ENCODE assay signal across 11 cellular contexts in the genomic region with DNA sequence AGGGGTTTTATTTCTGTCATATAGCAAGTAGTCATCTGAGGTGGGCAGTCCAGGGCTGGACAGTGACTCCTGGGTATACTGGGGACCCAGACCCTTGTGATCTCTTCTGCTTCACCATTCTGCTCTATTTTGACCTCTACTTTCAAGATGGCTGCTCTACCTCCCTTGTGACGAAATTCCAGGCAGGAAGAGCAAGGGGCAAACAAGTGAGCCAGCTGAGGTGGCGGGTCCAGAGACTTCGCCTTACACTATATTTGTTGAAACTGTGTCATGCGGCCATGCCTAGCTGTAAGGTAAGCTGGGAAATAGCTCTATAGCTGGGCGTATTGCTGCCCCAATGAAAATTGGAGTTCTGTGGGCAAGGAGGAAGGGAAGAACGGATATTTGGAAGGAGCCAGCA. TPM values are rescaled to one million over a fixed set of nuclear protein-coding genes. Genes with fewer than 3 reads are reported as not detected.
DNase-seq lines count a peak whose midpoint lies in the region; TF ChIP-seq lines count a peak whose summit lies in the region.
"Had no signal": no experiment of that assay in that cellular context is flagged by ENCODE, and none has a peak within 500 bp of the region (broad histone marks: within the 10 kb centered on the region; RNA-seq: fewer than 3 reads in every experiment).

No MANE protein-coding gene starts in this region.

- H3K36me3 ChIP-seq in OCI-LY1 (ENCODE audit: insufficient read depth, low read length), result no peaks in the 10 kb centered on the region; the same call in 1 of the 2 replicates
- no peaks in the 10 kb centered on the region for H3K36me3 ChIP-seq in breast epithelium
- no peaks in the 10 kb centered on the region for H3K36me3 ChIP-seq in spleen

- TF ChIP-seq POLR2A in breast epithelium (IDR thresholded peaks at IDR 0.05), result no peak
- no peak for TF ChIP-seq POLR2A in spleen (IDR thresholded peaks at IDR 0.05)

- H3K79me2 ChIP-seq in OCI-LY1 (ENCODE audit: insufficient read depth, low read length), result no peaks in the 10 kb centered on the region

- H3K9me3 Mint-ChIP-seq in mesothelial cell of epicardium, result peaks cover 17% of the 10 kb centered on the region

- peaks cover 63% of the 10 kb centered on the region for H3K4me1 ChIP-seq in OCI-LY1 (ENCODE audit: insufficient read depth, low read length, severe bottlenecking)
- peaks cover 17 to 30% of the 10 kb centered on the region in 2 donors for H3K4me1 ChIP-seq in breast epithelium
- peaks cover 7 to 66% (median 31%) of the 10 kb centered on the region in 6 donors for H3K4me1 ChIP-seq in spleen

- no peak overlapping the region for H3K4me3 Mint-ChIP-seq in mesothelial cell of epicardium

- H2AFZ ChIP-seq in OCI-LY1 (ENCODE audit: low read length), result no peak overlapping the region

- H3K4me1 Mint-ChIP-seq in mesothelial cell of epicardium, result peaks cover 56% of the 10 kb centered on the region

- no peak overlapping the region for H3K4me2 ChIP-seq in OCI-LY1 (ENCODE audit: low read length)

- H3K4me3 ChIP-seq in OCI-LY1 (ENCODE audit: low read depth, low read length, poor library complexity, severe bottlenecking) (no peak overlapping the region), breast epithelium (no peak overlapping the region), spleen (no peak overlapping the region)

- no peaks in the 10 kb centered on the region for H3K27me3 ChIP-seq in OCI-LY1 (ENCODE audit: insufficient read depth, low read length)
- H3K27me3 ChIP-seq in breast epithelium, result no peaks in the 10 kb centered on the region
- H3K27me3 ChIP-seq in spleen (replicated peaks in 1 of 7), result no peaks in the 10 kb centered on the region

- H3K27ac ChIP-seq in OCI-LY1 (ENCODE audit: low read depth, low read length, poor library complexity, severe bottlenecking), result peak overlapping the region; percentile 47
- peak overlapping the region; percentile 74 to 96 for H3K27ac ChIP-seq in breast epithelium
- H3K27ac ChIP-seq in spleen, result peak overlapping the region; percentile 55 to 93 (median 84)

- WGBS in spleen, 5 donors, result 87 to 96% (median 92%) methylated on average over 6 of the region's 6 CpGs

- no peak for DNase-seq in breast epithelium (ENCODE audit: low spot score in 2 of 2)
- no peak for DNase-seq in mesothelial cell of epicardium (ENCODE audit: low spot score in 2 of 2, unreplicated experiment in 2 of 2)
- DNase-seq in spleen, result no peak
- DNase-seq in GM20000 (ENCODE audit: low spot score), result no peak
- DNase-seq in stimulated activated CD4-positive, alpha-beta T cell treated with anti-CD3 and anti-CD28 coated beads, Interleukin-4, amount 100 ng/mL, for 24 hours, result no peak
- no peak for DNase-seq in NCI-H146 (lab: John Stamatoyannopoulos, UW)
- DNase-seq in NOMO-1 (lab: John Stamatoyannopoulos, UW; ENCODE audit: unreplicated experiment in 2 of 2), result no peak
- DNase-seq: HCEC 1CT, NCI-H1105 treated with DMSO at 0.1 percent for 48 hours, NCI-H524 had no signal

- no peaks in the 10 kb centered on the region for H3K27me3 Mint-ChIP-seq in mesothelial cell of epicardium (ENCODE audit: low read depth)

- intact Hi-C loops in breast epithelium (cut with DNase I; ENCODE audit: low total_unique reads), result no loop called here
- intact Hi-C loops in spleen (cut with DNase I; ENCODE audit: low total_unique reads), result no loop called here

- no peaks in the 10 kb centered on the region for H3F3A ChIP-seq in OCI-LY1 (ENCODE audit: insufficient read depth, low read length)

- no peak overlapping the region for H3K9ac ChIP-seq in OCI-LY1 (ENCODE audit: low read length)

- no peaks in the 10 kb centered on the region for H4K20me1 ChIP-seq in OCI-LY1 (ENCODE audit: insufficient read depth, low read length)

- H3K36me3 Mint-ChIP-seq in mesothelial cell of epicardium, result peaks cover 13% of the 10 kb centered on the region

- no peak for TF ChIP-seq CTCF in OCI-LY1 (IDR thresholded peaks at IDR 0.05; ENCODE audit: low read length)
- no peak for TF ChIP-seq CTCF in breast epithelium (IDR thresholded peaks at IDR 0.05)
- TF ChIP-seq CTCF in mesothelial cell of epicardium (IDR thresholded peaks at IDR 0.05; ENCODE audit: unreplicated experiment), result no peak
- no peak for TF ChIP-seq CTCF in spleen (IDR thresholded peaks at IDR 0.05 in 8 of 11, conservative IDR thresholded peaks at IDR 0.05 in 3 of 11)
- TF ChIP-seq CTCF in GM20000 (IDR thresholded peaks at IDR 0.05; ENCODE audit: extremely low read depth, missing control alignments), result no peak

- H3K9me3 ChIP-seq in OCI-LY1 (ENCODE audit: low read length) (peaks cover 14% of the 10 kb centered on the region), breast epithelium (no peaks in the 10 kb centered on the region), spleen (peaks cover 0 to 18% (median 15%) of the 10 kb centered on the region in 8 donors)

- peak overlapping the region; percentile 100 for H3K27ac Mint-ChIP-seq in mesothelial cell of epicardium

- no peaks in the 10 kb centered on the region for H3K9me2 ChIP-seq in OCI-LY1 (ENCODE audit: low read depth, low read length)

RNA-seq across cellular contexts. Expression of a gene that starts 7.9 kb away (rescaled TPM):
- total RNA-seq in breast epithelium (under 1 TPM in 2 of 3 donors, not detected in 1; 0.73 to 0.96 TPM), mesothelial cell of epicardium (0.75 to 1.4 TPM (median 1.1 TPM) in 3 replicates), spleen (1 to 10 TPM; 1.2 to 8.1 (median 4.0) TPM)
- 1 to 10 TPM in 2 of 3 donors, under 1 TPM in 1; 0.79 to 1.4 (median 1.3) TPM for polyA plus RNA-seq in spleen

RNA-seq across cellular contexts. Expression of a gene that starts 27.8 kb away (rescaled TPM):
- total RNA-seq in breast epithelium (not detected), mesothelial cell of epicardium (0.58 TPM in 1 of 3 replicates, not detected in the others), spleen (under 1 TPM in 1 of 7 donors, not detected in 6; 0.44 TPM)
- 1 to 10 TPM in 1 of 3 donors, under 1 TPM in 2; 0.26 to 3.6 (median 0.46) TPM for polyA plus RNA-seq in spleen
